Comparison of ENCODE assay signal across 16 cellular contexts in the genomic region with DNA sequence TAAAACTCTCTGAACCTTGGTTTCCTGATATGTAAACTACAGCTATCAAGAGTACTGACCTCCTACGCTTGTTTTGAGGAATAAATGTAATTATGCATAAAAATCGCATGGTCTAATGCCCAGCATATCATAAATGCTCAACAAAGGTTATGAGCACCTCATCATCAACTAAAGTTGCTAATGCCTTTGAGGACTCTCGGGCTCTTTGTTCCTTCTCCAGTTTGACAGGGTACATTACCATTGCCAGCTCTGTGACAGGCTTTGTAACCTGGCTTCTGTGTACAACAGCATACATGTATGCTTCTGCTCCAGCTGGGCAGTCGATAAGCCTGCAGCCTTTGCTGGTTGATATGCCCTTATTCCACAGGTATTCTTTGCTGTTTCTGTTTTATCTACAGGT.
"Had no signal": no experiment of that assay in that cellular context is flagged by ENCODE, and none has a peak within 500 bp of the region (broad histone marks: within the 10 kb centered on the region; RNA-seq: fewer than 3 reads in every experiment).

No MANE protein-coding gene starts in this region.

- H3K9me3 ChIP-seq: neutrophil, right atrium auricular region, upper lobe of left lung had no signal

- H3K27ac ChIP-seq: neutrophil, right atrium auricular region had no signal

- H3K4me3 Mint-ChIP-seq: activated naive CD4-positive, alpha-beta T cell treated with anti-CD3 and anti-CD28 coated beads, Interleukin-2, amount 10 ng/mL, durations not matched to agents 7 days and 5 days; central memory CD8-positive, alpha-beta T cell; effector memory CD8-positive, alpha-beta T cell; T-helper 17 cell had no signal

- H3K27ac Mint-ChIP-seq: activated naive CD4-positive, alpha-beta T cell treated with anti-CD3 and anti-CD28 coated beads, Interleukin-2, amount 10 ng/mL, durations not matched to agents 7 days and 5 days; effector memory CD8-positive, alpha-beta T cell; naive thymus-derived CD8-positive, alpha-beta T cell; T-helper 17 cell had no signal

- H3K4me2 ChIP-seq: smooth muscle cell had no signal

- H3K36me3 ChIP-seq: neutrophil, right atrium auricular region, upper lobe of left lung had no signal

- H3K36me3 Mint-ChIP-seq: naive thymus-derived CD8-positive, alpha-beta T cell had no signal

- ATAC-seq: effector memory CD8-positive, alpha-beta T cell; left cardiac atrium; naive thymus-derived CD8-positive, alpha-beta T cell; T-helper 17 cell had no signal

- H3K27me3 ChIP-seq: neutrophil, right atrium auricular region, upper lobe of left lung had no signal

- H3K9me3 Mint-ChIP-seq: activated naive CD4-positive, alpha-beta T cell treated with anti-CD3 and anti-CD28 coated beads, Interleukin-2, amount 10 ng/mL, durations not matched to agents 7 days and 5 days; activated T-helper 2 cell treated with anti-CD3 and anti-CD28 coated beads, Interferon-gamma antibody, Interleukin-2, Interleukin-4, amounts not matched to agents 10 μg/mL and 5 μg/mL and 100 μg/mL, durations not matched to agents 14 hours and 24 hours and 36 hours; central memory CD8-positive, alpha-beta T cell; effector memory CD8-positive, alpha-beta T cell; naive thymus-derived CD8-positive, alpha-beta T cell had no signal

- H3K4me3 ChIP-seq: lung, right atrium auricular region, smooth muscle cell, upper lobe of left lung had no signal

- H3K4me1 Mint-ChIP-seq: central memory CD8-positive, alpha-beta T cell had no signal

- DNase-seq: activated CD4-positive, alpha-beta T cell treated with anti-CD3 and anti-CD28 coated beads, Interleukin-2, amount 50 U/mL, for 1 hour; activated naive CD4-positive, alpha-beta T cell treated with anti-CD3 and anti-CD28 coated beads, Interleukin-2, amount 10 ng/mL, durations not matched to agents 7 days and 5 days; cortex of kidney; effector memory CD8-positive, alpha-beta T cell; hippocampal formation; left cardiac atrium; naive thymus-derived CD8-positive, alpha-beta T cell; substantia nigra; T-helper 17 cell; upper lobe of left lung had no signal

- H3K27me3 Mint-ChIP-seq: activated naive CD4-positive, alpha-beta T cell treated with anti-CD3 and anti-CD28 coated beads, Interleukin-2, amount 10 ng/mL, durations not matched to agents 7 days and 5 days; central memory CD8-positive, alpha-beta T cell; effector memory CD8-positive, alpha-beta T cell; naive thymus-derived CD8-positive, alpha-beta T cell; T-helper 17 cell had no signal
